Comparison of ENCODE assay signal across 25 cellular contexts in the genomic region with DNA sequence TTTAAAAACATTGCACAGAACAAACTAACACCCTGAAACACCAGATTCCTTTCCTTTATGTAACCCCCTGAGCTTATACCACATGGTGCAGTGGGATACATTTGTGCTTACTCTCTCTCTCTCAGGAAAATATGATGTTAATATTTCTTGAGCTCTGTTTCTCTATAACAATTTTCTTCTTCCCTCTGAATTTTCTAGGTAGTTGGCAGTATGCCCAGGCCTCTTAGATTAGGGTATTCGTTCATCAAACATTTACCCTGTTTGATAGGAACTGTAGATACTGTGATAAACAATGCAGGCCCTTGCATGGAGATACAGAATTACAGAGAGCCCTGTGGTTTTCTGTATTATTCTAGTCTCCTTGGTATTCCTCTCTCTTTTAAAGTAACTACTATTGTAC.
A peak's percentile ranks its signal among the peaks of the same experiment; 100 is the strongest.
DNase-seq lines count a peak whose midpoint lies in the region; TF ChIP-seq lines count a peak whose summit lies in the region.
"Had no signal": no experiment of that assay in that cellular context is flagged by ENCODE, and none has a peak within 500 bp of the region (broad histone marks: within the 10 kb centered on the region; RNA-seq: fewer than 3 reads in every experiment).

No MANE protein-coding gene starts in this region.

- H4K20me1 ChIP-seq in smooth muscle cell (ENCODE audit: low read depth): no peaks in the 10 kb centered on the region
- H4K20me1 ChIP-seq: BLaER1 treated with 17β-estradiol and CSF1 and Interleukin-3, amounts not matched to agents 10 nM and 100 nM had no signal

- DNase-seq in NCI-H345 (lab: John Stamatoyannopoulos, UW) (peak; percentile 43), NCI-H345 treated with DMSO at 0.1 percent for 48 hours (lab: John Stamatoyannopoulos, UW; ENCODE audit: unreplicated experiment) (no peak), OCI-M1 (lab: John Stamatoyannopoulos, UW) (peak; percentile 35), fibroblast of the aortic adventitia (ENCODE audit: low read depth) (peak; percentile 30), smooth muscle cell (lab: John Stamatoyannopoulos, UW; ENCODE audit: unreplicated experiment) (no peak), NCI-H510A treated with DMSO at 0.1 percent for 48 hours (lab: John Stamatoyannopoulos, UW) (no peak), H7 (no peak), NCI-H187 (lab: John Stamatoyannopoulos, UW) (no peak)
- DNase-seq: activated CD4-positive, alpha-beta T cell treated with anti-CD3 and anti-CD28 coated beads, Interleukin-2, amount 50 U/mL, for 4 hours; activated effector memory CD4-positive, alpha-beta T cell treated with anti-CD3 and anti-CD28 coated beads, Interleukin-2, amount 50 U/mL, for 16 hours; caudate nucleus; GDM1; GM23248; kidney; naive thymus-derived CD8-positive, alpha-beta T cell; NCI-H2107; NCI-H82; ovary; right lobe of liver; T-helper 2 cell had no signal

- peaks cover 2% of the 10 kb centered on the region for H3K4me1 ChIP-seq in smooth muscle cell (ENCODE audit: low read depth)

- H3K9me3 ChIP-seq in smooth muscle cell (replicated peaks; ENCODE audit: low read depth): no peaks in the 10 kb centered on the region
- H3K9me3 ChIP-seq: adrenal gland; BLaER1 treated with 17β-estradiol and CSF1 and Interleukin-3, amounts not matched to agents 10 nM and 100 nM; ovary; right lobe of liver; SJSA1 had no signal

- H2AFZ ChIP-seq in smooth muscle cell (ENCODE audit: low read depth): peak overlapping the region; percentile 63
- H2AFZ ChIP-seq: GM23248 had no signal

- TF ChIP-seq CTCF in fibroblast of the aortic adventitia (IDR thresholded peaks at IDR 0.05; ENCODE audit: insufficient read depth, low read length) (no peak), smooth muscle cell (IDR thresholded peaks at IDR 0.05; ENCODE audit: borderline replicate concordance, insufficient read depth, poor library complexity, severe bottlenecking) (no peak)

- 39% methylated on average over 1 of the region's 1 CpG for WGBS in smooth muscle cell (ENCODE audit: low lambda C conversion rate)

- no peak overlapping the region for H3K27ac ChIP-seq in smooth muscle cell (ENCODE audit: low read depth)
- H3K27ac ChIP-seq: adrenal gland; BLaER1 treated with 17β-estradiol and CSF1 and Interleukin-3, amounts not matched to agents 10 nM and 100 nM; epithelial cell of prostate; GM23248; KMS-11; ovary; right lobe of liver; SJSA1 had no signal

- no peak overlapping the region for H3K9ac ChIP-seq in smooth muscle cell (ENCODE audit: low read depth)
- H3K9ac ChIP-seq: BLaER1 treated with 17β-estradiol and CSF1 and Interleukin-3, amounts not matched to agents 10 nM and 100 nM; GM23248; KMS-11 had no signal

- H3K36me3 ChIP-seq in smooth muscle cell (ENCODE audit: low read depth) (no peaks in the 10 kb centered on the region), H7 (replicated peaks; ENCODE audit: control insufficient read depth, insufficient read depth, low read length) (no peaks in the 10 kb centered on the region)
- H3K36me3 ChIP-seq: adrenal gland; BLaER1 treated with 17β-estradiol and CSF1 and Interleukin-3, amounts not matched to agents 10 nM and 100 nM; ovary; right lobe of liver; SJSA1 had no signal

- H3K4me3 ChIP-seq in fibroblast of the aortic adventitia (ENCODE audit: low read depth, low read length) (no peak overlapping the region), smooth muscle cell (no peak overlapping the region), H7 (ENCODE audit: insufficient read depth, low read depth, low read length) (no peak overlapping the region)
- H3K4me3 ChIP-seq: adrenal gland; BLaER1 treated with 17β-estradiol and CSF1 and Interleukin-3, amounts not matched to agents 10 nM and 100 nM; GM23248; ovary; right lobe of liver; SJSA1 had no signal

- no peak overlapping the region for H3K4me2 ChIP-seq in smooth muscle cell
- H3K4me2 ChIP-seq: BLaER1 treated with 17β-estradiol and CSF1 and Interleukin-3, amounts not matched to agents 10 nM and 100 nM; KMS-11 had no signal

- peaks cover 4% of the 10 kb centered on the region for H3F3A ChIP-seq in smooth muscle cell (ENCODE audit: low read depth)

- no peaks in the 10 kb centered on the region for H3K27me3 ChIP-seq in smooth muscle cell (ENCODE audit: low read depth)
- H3K27me3 ChIP-seq in H7 (ENCODE audit: control insufficient read depth, insufficient read depth, low read length): no peaks in the 10 kb centered on the region
- H3K27me3 ChIP-seq: adrenal gland; BLaER1 treated with 17β-estradiol and CSF1 and Interleukin-3, amounts not matched to agents 10 nM and 100 nM; ovary; right lobe of liver; SJSA1 had no signal

- H3K79me2 ChIP-seq in smooth muscle cell (ENCODE audit: low read depth): no peaks in the 10 kb centered on the region

Comparison
In these comparisons a context has a peak if more than half of its experiments do, and no peak if none do; other contexts are left out.
1. DNase-seq: peak in NCI-H345 (single experiment), OCI-M1 (single experiment) and fibroblast of the aortic adventitia (single experiment); none in NCI-H345 treated with DMSO at 0.1 percent for 48 hours (single experiment), smooth muscle cell (single experiment), NCI-H510A treated with DMSO at 0.1 percent for 48 hours (single experiment), H7 (single experiment) and NCI-H187 (0 of 2).